ENCODE assay signal across 19 cellular contexts in the genomic region with DNA sequence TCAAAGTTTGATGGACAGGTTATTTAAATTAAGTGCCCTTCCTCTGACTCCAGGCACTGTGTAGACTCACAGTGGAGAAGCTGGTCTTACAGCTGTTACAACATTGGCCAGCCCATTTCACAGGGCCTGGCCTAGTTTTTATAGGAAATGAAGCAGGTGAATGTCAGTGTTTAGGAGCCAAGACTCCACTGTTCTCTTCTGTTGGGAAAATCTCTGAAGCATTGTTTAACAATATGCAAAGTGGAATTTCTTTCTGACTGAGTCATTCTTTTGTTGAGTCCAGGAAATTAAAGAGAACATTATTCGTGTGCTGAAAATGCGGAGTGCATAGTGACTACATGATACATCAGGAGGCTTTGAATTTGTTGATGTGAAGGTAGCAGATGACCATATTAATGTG.
DNase-seq lines count a peak whose midpoint lies in the region; ATAC-seq and TF ChIP-seq lines count a peak whose summit lies in the region.
"Had no signal": no experiment of that assay in that cellular context is flagged by ENCODE, and none has a peak within 500 bp of the region (broad histone marks: within the 10 kb centered on the region; RNA-seq: fewer than 3 reads in every experiment).

No MANE protein-coding gene starts in this region.

- no peaks in the 10 kb centered on the region for H4K20me1 ChIP-seq in PC-3 (ENCODE audit: low read length)

- H3K4me3 ChIP-seq in PC-3 (ENCODE audit: low read length) = no peak overlapping the region
- H3K4me3 ChIP-seq in fibroblast of mammary gland (ENCODE audit: control insufficient read depth, low read depth, low read length) = no peak overlapping the region
- H3K4me3 ChIP-seq: adrenal gland had no signal

- no peak overlapping the region for H3K9ac ChIP-seq in PC-3 (ENCODE audit: low read length)

- H3F3A ChIP-seq in PC-3 (ENCODE audit: low read length, unreplicated experiment) = no peaks in the 10 kb centered on the region

- H3K79me2 ChIP-seq in PC-3 (ENCODE audit: low read length) = no peaks in the 10 kb centered on the region

- peaks cover 3% of the 10 kb centered on the region for H3K36me3 Mint-ChIP-seq in effector memory CD8-positive, alpha-beta T cell (ENCODE audit: insufficient read depth)

- H3K9me2 ChIP-seq in PC-3 (replicated peaks; ENCODE audit: low read length) = no peaks in the 10 kb centered on the region

- no peak; the same call in 1 of the 2 replicates for ATAC-seq in PC-3
- ATAC-seq in effector memory CD8-positive, alpha-beta T cell (replicated peaks) = no peak

- CTCF ChIA-PET in PC-3 (lab: Charles Lee) = interaction anchor here (0.6 kb wide), 1 partner anchor 397 kb away, joined by 3 read pairs; no protein-coding TSS in a partner anchor

- no peaks in the 10 kb centered on the region for H3K36me3 ChIP-seq in PC-3 (ENCODE audit: low read depth, low read length)
- H3K36me3 ChIP-seq: adrenal gland, BE2C had no signal

- 0 out of 2 replicates have a peak, but pooled peaks cover 3% of the 10 kb centered on the region for H3K9me3 ChIP-seq in PC-3 (ENCODE audit: low read length)
- H3K9me3 ChIP-seq: adrenal gland, BE2C had no signal

- H3K4me3 Mint-ChIP-seq in effector memory CD8-positive, alpha-beta T cell = no peak overlapping the region
- H3K4me3 Mint-ChIP-seq: activated CD4-positive, alpha-beta T cell treated with anti-CD3 and anti-CD28 coated beads, Interleukin-2, amount 10 ng/mL, durations not matched to agents 24 days and 14 days had no signal

- no peaks in the 10 kb centered on the region for H3K27me3 Mint-ChIP-seq in effector memory CD8-positive, alpha-beta T cell
- H3K27me3 Mint-ChIP-seq: activated CD4-positive, alpha-beta T cell treated with anti-CD3 and anti-CD28 coated beads, Interleukin-2, amount 10 ng/mL, durations not matched to agents 24 days and 14 days had no signal

- H3K27me3 ChIP-seq in PC-3 (ENCODE audit: low read length) = peaks cover 16% of the 10 kb centered on the region
- H3K27me3 ChIP-seq: adrenal gland had no signal

- no peak overlapping the region for H2AFZ ChIP-seq in PC-3 (ENCODE audit: low read length)

- peaks cover 6 to 8% of the 10 kb centered on the region in 2 donors for H3K9me3 Mint-ChIP-seq in effector memory CD8-positive, alpha-beta T cell

- no peak for TF ChIP-seq CTCF in PC-3 (conservative IDR thresholded peaks at IDR 0.05; ENCODE audit: low read depth, low read length)
- TF ChIP-seq CTCF in fibroblast of mammary gland (conservative IDR thresholded peaks at IDR 0.05; ENCODE audit: control insufficient read depth, insufficient read depth, low read depth, low read length) = no peak

- DNase-seq in GM03348 (ENCODE audit: low spot score) (peak; percentile 54), PC-3 (peak; percentile 64), fibroblast of mammary gland (ENCODE audit: low read depth) (peak; percentile 61), renal cortical epithelial cell (ENCODE audit: low read depth) (peak; percentile 95), putamen (ENCODE audit: low spot score) (no peak), GOT3 (lab: John Stamatoyannopoulos, UW) (no peak)
- no peak for DNase-seq in stimulated activated CD4-positive, alpha-beta T cell treated with anti-CD3 and anti-CD28 coated beads, Interleukin-12 subunit alpha, Interleukin-12 subunit beta, amount 100 ng/mL, for 4 hours
- no peak for DNase-seq in effector memory CD8-positive, alpha-beta T cell
- DNase-seq: activated CD4-positive, alpha-beta T cell treated with anti-CD3 and anti-CD28 coated beads, Interleukin-2, amount 10 ng/mL, durations not matched to agents 24 days and 14 days; activated T-cell treated with anti-CD3 and anti-CD28 coated beads, Interleukin-2, amount 50 U/mL, for 1 hour; adrenal gland; BE2C; DMS153; foreskin melanocyte; kidney; NCI-H1105; NCI-H524 treated with DMSO at 0.1 percent for 48 hours; posterior cingulate gyrus; T-helper 2 cell had no signal

- no TSS peak for BruUV-seq in PC-3 (replicated peaks; lab: Mats Ljungman, UMichigan)

- H3K4me1 Mint-ChIP-seq in effector memory CD8-positive, alpha-beta T cell (ENCODE audit: low read depth in 2 of 2) = no peaks in the 10 kb centered on the region
- H3K4me1 Mint-ChIP-seq: activated CD4-positive, alpha-beta T cell treated with anti-CD3 and anti-CD28 coated beads, Interleukin-2, amount 10 ng/mL, durations not matched to agents 24 days and 14 days had no signal

- H3K4me1 ChIP-seq in PC-3 (ENCODE audit: insufficient read depth, low read length) = peaks cover 5% of the 10 kb centered on the region
- H3K4me1 ChIP-seq: BE2C had no signal

- POLR2A ChIA-PET in PC-3 (lab: Charles Lee; ENCODE audit: unreplicated experiment) = no interaction called here

- no peak overlapping the region for H3K4me2 ChIP-seq in PC-3 (ENCODE audit: low read length)

- H3K27ac Mint-ChIP-seq in effector memory CD8-positive, alpha-beta T cell = no peak overlapping the region
- H3K27ac Mint-ChIP-seq: activated CD4-positive, alpha-beta T cell treated with anti-CD3 and anti-CD28 coated beads, Interleukin-2, amount 10 ng/mL, durations not matched to agents 24 days and 14 days had no signal

- no peak overlapping the region for H3K27ac ChIP-seq in PC-3 (ENCODE audit: low read length)
- H3K27ac ChIP-seq: adrenal gland had no signal

- intact Hi-C loops in PC-3 (cut with micrococcal nuclease) = no loop called here

Comparison
In these comparisons a context has a peak if more than half of its experiments do, and no peak if none do; other contexts are left out.
1. DNase-seq: peak in GM03348 (single experiment), PC-3 (single experiment), fibroblast of mammary gland (single experiment) and renal cortical epithelial cell (single experiment); none in putamen (single experiment), GOT3 (single experiment), stimulated activated CD4-positive, alpha-beta T cell treated with anti-CD3 and anti-CD28 coated beads, Interleukin-12 subunit alpha, Interleukin-12 subunit beta, amount 100 ng/mL, for 4 hours (single experiment) and effector memory CD8-positive, alpha-beta T cell (0 of 3).